ENCODE assay signal across 8 cellular contexts in genomic region chr7:42932861-42933591, GRCh38. TPM values are rescaled to one million over a fixed set of nuclear protein-coding genes. Genes with fewer than 3 reads are reported as not detected.
DNase-seq lines count a peak whose midpoint lies in the region; ATAC-seq and TF ChIP-seq lines count a peak whose summit lies in the region.

No MANE protein-coding gene starts in this region.

- DNase-seq in NCI-H2029 treated with DMSO at 0.1 percent for 48 hours (lab: John Stamatoyannopoulos, UW): peak; percentile 11
- DNase-seq in NCI-H2029 (lab: John Stamatoyannopoulos, UW): no peak
- peak; percentile 36 for DNase-seq in NCI-H2107 treated with DMSO at 0.1 percent for 48 hours (lab: John Stamatoyannopoulos, UW; ENCODE audit: unreplicated experiment)
- DNase-seq in MCF 10A (ENCODE audit: unreplicated experiment): peak; percentile 38
- DNase-seq in thyroid gland: peak; percentile 9 to 15
- DNase-seq in HuH-7.5 (ENCODE audit: low spot score): no peak

- WGBS in liver: 1% methylated on average over 16 of the region's 16 CpGs
- 2% methylated on average over 16 of the region's 16 CpGs for WGBS in thyroid gland, 2 donors

- TF ChIP-seq RAD21 in liver (IDR thresholded peaks at IDR 0.05): no peak

- BruUV-seq in MCF 10A (replicated peaks; lab: Mats Ljungman, UMichigan): no TSS peak

- no peak for ATAC-seq in HG02678 (IDR thresholded peaks at IDR 0.05; ENCODE audit: unreplicated experiment)

- H3K36me3 Mint-ChIP-seq in MCF 10A (ENCODE audit: insufficient read depth, unreplicated experiment): peaks cover 32% of the 10 kb centered on the region

- H3K27me3 Mint-ChIP-seq in MCF 10A (ENCODE audit: insufficient read depth, unreplicated experiment): no peaks in the 10 kb centered on the region

- peak overlapping the region; percentile 74 to 92 for H3K9ac ChIP-seq in liver (ENCODE audit: low read depth in 1 of 2, low read length in 2 of 2)

- POLR2A ChIA-PET in MCF 10A (lab: Yijun Ruan, JAX): interaction anchor here (0.5 to 10.1 kb wide), 36 partner anchors 8 to 1015 kb away, joined by 3 to 200 read pairs (median 4); partner anchors contain the start of genes C7orf25, GLI3, MRPS24 and STK17A

- intact Hi-C loops in MCF 10A (cut with micrococcal nuclease) (loop anchor here (2.0 kb wide), 1 partner anchor 522 kb away; no protein-coding TSS in a partner anchor), thyroid gland (cut with DNase I) (no loop called here)

- TF ChIP-seq CTCF in MCF 10A (IDR thresholded peaks at IDR 0.05; ENCODE audit: unreplicated experiment): no peak
- TF ChIP-seq CTCF in liver (IDR thresholded peaks at IDR 0.05; ENCODE audit: low read depth, low read length, missing input control): no peak
- no peak for TF ChIP-seq CTCF in thyroid gland (IDR thresholded peaks at IDR 0.05)

- H3K27ac ChIP-seq in liver (ENCODE audit: low read depth in 1 of 2, low read length in 2 of 2) (peak overlapping the region; percentile 73 to 96), thyroid gland (peak overlapping the region; percentile 7 to 65 (median 58))

- CTCF ChIA-PET in MCF 10A (lab: Yijun Ruan, JAX): interaction anchor here (0.6 to 4.4 kb wide), 12 partner anchors 8 to 992 kb away, joined by 3 to 22 read pairs (median 4); no protein-coding TSS in a partner anchor

- peak overlapping the region; percentile 74 to 95 (median 94) for H3K4me3 ChIP-seq in liver (ENCODE audit: low read depth in 1 of 3, low read length in 3 of 3)
- H3K4me3 ChIP-seq in thyroid gland (replicated peaks in 1 of 3): peak overlapping the region; percentile 46 to 77 (median 57)

- no peaks in the 10 kb centered on the region for H3K9me3 ChIP-seq in liver (ENCODE audit: control insufficient read depth in 4 of 4, low read length in 3 of 4)
- H3K9me3 ChIP-seq in thyroid gland: no peaks in the 10 kb centered on the region

- H3K9me3 Mint-ChIP-seq in MCF 10A (ENCODE audit: unreplicated experiment): no peaks in the 10 kb centered on the region

- peak overlapping the region; percentile 100 for H3K4me3 Mint-ChIP-seq in MCF 10A (ENCODE audit: unreplicated experiment)

- TF ChIP-seq POLR2A in thyroid gland (IDR thresholded peaks at IDR 0.05): no peak

- peaks cover 19% of the 10 kb centered on the region for H3K4me1 Mint-ChIP-seq in MCF 10A (ENCODE audit: insufficient read depth, unreplicated experiment)

- peak overlapping the region; percentile 99 for H3K27ac Mint-ChIP-seq in MCF 10A (ENCODE audit: low read depth, unreplicated experiment)

- no peaks in the 10 kb centered on the region for H3K27me3 ChIP-seq in liver (ENCODE audit: control insufficient read depth in 4 of 4, insufficient read depth in 4 of 4, low read length in 3 of 4)
- H3K27me3 ChIP-seq in thyroid gland: no peaks in the 10 kb centered on the region

- H3K36me3 ChIP-seq in liver (ENCODE audit: control insufficient read depth in 4 of 4, insufficient read depth in 3 of 4, low read depth in 1 of 4, low read length in 3 of 4): peaks cover 2 to 24% (median 19%) of the 10 kb centered on the region in 4 donors
- H3K36me3 ChIP-seq in thyroid gland: peaks cover 16 to 18% of the 10 kb centered on the region in 2 donors

- peaks cover 8 to 50% (median 30%) of the 10 kb centered on the region in 4 donors for H3K4me1 ChIP-seq in liver (ENCODE audit: control insufficient read depth in 4 of 4, insufficient read depth in 4 of 4, low read length in 3 of 4)
- H3K4me1 ChIP-seq in thyroid gland: peaks cover 27 to 28% of the 10 kb centered on the region in 2 donors

TF ChIP-seq in liver, 16 proteins besides CTCF, POLR2A, EP300 and RAD21:
- TF ChIP-seq REST (IDR thresholded peaks at IDR 0.05) (no peak), EGR1 (IDR thresholded peaks at IDR 0.05; ENCODE audit: low read depth in 2 of 2) (peak in 1 of 2 donors; percentile 9), ZBTB33 (IDR thresholded peaks at IDR 0.05) (no peak), JUND (IDR thresholded peaks at IDR 0.05) (no peak), HNF4G (IDR thresholded peaks at IDR 0.05) (no peak), RXRA (IDR thresholded peaks at IDR 0.05) (peak; percentile 75 to 87), YY1 (IDR thresholded peaks at IDR 0.05) (no peak), NR2F2 (IDR thresholded peaks at IDR 0.05) (no peak), SP1 (IDR thresholded peaks at IDR 0.05) (peak; percentile 57), ATF3 (IDR thresholded peaks at IDR 0.05) (no peak), MAX (IDR thresholded peaks at IDR 0.05) (no peak), GABPA (IDR thresholded peaks at IDR 0.05 in 1 of 2, conservative IDR thresholded peaks at IDR 0.05 in 1 of 2) (no peak), TAF1 (conservative IDR thresholded peaks at IDR 0.05) (no peak), FOXA2 (IDR thresholded peaks at IDR 0.05) (no peak), HNF4A (conservative IDR thresholded peaks at IDR 0.05) (peak in 1 of 2 donors; percentile 28), FOXA1 (IDR thresholded peaks at IDR 0.05) (no peak)

RNA-seq across cellular contexts. Expression of gene MRPL32, which starts 0.8 kb away (rescaled TPM):
- total RNA-seq in MCF 10A (2022) (69.8 and 82.0 TPM in 2 replicates), liver (10 to 100 TPM; 23.6 to 42.1 TPM), thyroid gland (10 to 100 TPM; 49.4 to 68.7 (median 56.9) TPM)
- 10 to 100 TPM; 53.6 to 94.7 TPM for polyA plus RNA-seq in liver

RNA-seq across cellular contexts. Expression of gene PSMA2, which starts 1.1 kb away (rescaled TPM):
- total RNA-seq in MCF 10A (2022) (65.5 and 73.8 TPM in 2 replicates), liver (10 to 100 TPM; 24.8 to 64.2 TPM), thyroid gland (10 to 100 TPM; 42.2 to 71.2 (median 63.8) TPM)
- polyA plus RNA-seq in liver: 100 to 1,000 TPM in 1 of 2 donors, 10 to 100 TPM in 1; 83.3 to 221 TPM

RNA-seq across cellular contexts. Expression of gene C7orf25, which starts 21.2 kb away (rescaled TPM):
- total RNA-seq in MCF 10A (2022) (4.4 and 5.4 TPM in 2 replicates), liver (1 to 10 TPM; 1.4 to 7.4 TPM), thyroid gland (10 to 100 TPM; 12.5 to 18.9 (median 14.9) TPM)
- 1 to 10 TPM in 1 of 2 donors, under 1 TPM in 1; 0.88 to 2.9 TPM for polyA plus RNA-seq in liver

Comparison
In these comparisons a context has a peak if more than half of its experiments do, and no peak if none do; other contexts are left out.
1. DNase-seq: peak in NCI-H2029 treated with DMSO at 0.1 percent for 48 hours (single experiment), NCI-H2107 treated with DMSO at 0.1 percent for 48 hours (single experiment), MCF 10A (single experiment) and thyroid gland (2 of 2); none in NCI-H2029 (single experiment) and HuH-7.5 (single experiment).